8 cellular contexts compared by ENCODE assay signal in genomic region chr5:179906795-179907569, GRCh38. TPM values are rescaled to one million over a fixed set of nuclear protein-coding genes. Genes with fewer than 3 reads are reported as not detected.
A peak's percentile ranks its signal among the peaks of the same experiment; 100 is the strongest.
DNase-seq lines count a peak whose midpoint lies in the region; ATAC-seq lines count a peak whose summit lies in the region.

No MANE protein-coding gene starts in this region.

- H3K4me1 Mint-ChIP-seq in T-helper 2 cell treated with Interferon-gamma antibody and Interleukin-4, amounts not matched to agents 5 μg/mL and 100 μg/mL, for 36 hours (ENCODE audit: low read depth), result peaks cover 10% of the 10 kb centered on the region
- peaks cover 46% of the 10 kb centered on the region for H3K4me1 Mint-ChIP-seq in dendritic cell treated with granulocyte-macrophage colony-stimulating factor and Interleukin-4, amounts not matched to agents 40 ng/mL and 50 ng/mL, for 4 days (ENCODE audit: low read depth)

- peak overlapping the region; percentile 80 for H3K27ac Mint-ChIP-seq in T-helper 2 cell treated with Interferon-gamma antibody and Interleukin-4, amounts not matched to agents 5 μg/mL and 100 μg/mL, for 36 hours
- H3K27ac Mint-ChIP-seq in dendritic cell treated with granulocyte-macrophage colony-stimulating factor and Interleukin-4, amounts not matched to agents 40 ng/mL and 50 ng/mL, for 4 days, result peak overlapping the region; percentile 88

- no peaks in the 10 kb centered on the region for H3K9me3 Mint-ChIP-seq in T-helper 2 cell treated with Interferon-gamma antibody and Interleukin-4, amounts not matched to agents 5 μg/mL and 100 μg/mL, for 36 hours
- H3K9me3 Mint-ChIP-seq in dendritic cell treated with granulocyte-macrophage colony-stimulating factor and Interleukin-4, amounts not matched to agents 40 ng/mL and 50 ng/mL, for 4 days, result no peaks in the 10 kb centered on the region

- H3K4me3 Mint-ChIP-seq in T-helper 2 cell treated with Interferon-gamma antibody and Interleukin-4, amounts not matched to agents 5 μg/mL and 100 μg/mL, for 36 hours, result peak overlapping the region; percentile 85
- H3K4me3 Mint-ChIP-seq in dendritic cell treated with granulocyte-macrophage colony-stimulating factor and Interleukin-4, amounts not matched to agents 40 ng/mL and 50 ng/mL, for 4 days, result peak overlapping the region; percentile 95

- ATAC-seq in GM18502 (IDR thresholded peaks at IDR 0.05; ENCODE audit: poor library complexity, unreplicated experiment), result peak; percentile 36
- peak; percentile 9 for ATAC-seq in HG03045 (IDR thresholded peaks at IDR 0.05; ENCODE audit: unreplicated experiment)
- ATAC-seq in HG02798 (IDR thresholded peaks at IDR 0.05; ENCODE audit: poor library complexity, unreplicated experiment), result no peak

- DNase-seq in T-helper 2 cell treated with Interferon-gamma antibody and Interleukin-4, amounts not matched to agents 5 μg/mL and 100 μg/mL, for 36 hours (ENCODE audit: low spot score), result no peak
- DNase-seq in lung microvascular endothelial cell (ENCODE audit: low read depth in 2 of 2) (peak; percentile 26 to 31), stromal cell of bone marrow (ENCODE audit: low read depth) (peak; percentile 7)
- no peak for DNase-seq in central memory CD4-positive, alpha-beta T cell

- peaks cover 13% of the 10 kb centered on the region for H3K36me3 Mint-ChIP-seq in T-helper 2 cell treated with Interferon-gamma antibody and Interleukin-4, amounts not matched to agents 5 μg/mL and 100 μg/mL, for 36 hours (ENCODE audit: low read depth)
- H3K36me3 Mint-ChIP-seq in dendritic cell treated with granulocyte-macrophage colony-stimulating factor and Interleukin-4, amounts not matched to agents 40 ng/mL and 50 ng/mL, for 4 days (ENCODE audit: low read depth), result peaks cover 52% of the 10 kb centered on the region

- H3K27me3 Mint-ChIP-seq in T-helper 2 cell treated with Interferon-gamma antibody and Interleukin-4, amounts not matched to agents 5 μg/mL and 100 μg/mL, for 36 hours (ENCODE audit: low read depth), result no peaks in the 10 kb centered on the region
- no peaks in the 10 kb centered on the region for H3K27me3 Mint-ChIP-seq in dendritic cell treated with granulocyte-macrophage colony-stimulating factor and Interleukin-4, amounts not matched to agents 40 ng/mL and 50 ng/mL, for 4 days

- intact Hi-C loops in dendritic cell treated with granulocyte-macrophage colony-stimulating factor and Interleukin-4, amounts not matched to agents 40 ng/mL and 50 ng/mL, for 4 days (cut with micrococcal nuclease), result loop anchor here (5.0 kb wide), 2 partner anchors 50 to 105 kb away; partner anchors contain the start of gene MRNIP

RNA-seq across cellular contexts. Expression of gene TBC1D9B, which starts 0.7 kb away (rescaled TPM):
- total RNA-seq in lung microvascular endothelial cell, result 34.7 and 55.8 TPM in 2 replicates

RNA-seq across cellular contexts. Expression of gene MRNIP, which starts 48.4 kb away (rescaled TPM):
- 3.9 and 7.9 TPM in 2 replicates for total RNA-seq in lung microvascular endothelial cell

Comparison
In these comparisons a context has a peak if more than half of its experiments do, and no peak if none do; other contexts are left out.
1. DNase-seq: peak in lung microvascular endothelial cell (2 of 2) and stromal cell of bone marrow (single experiment); none in T-helper 2 cell treated with Interferon-gamma antibody and Interleukin-4, amounts not matched to agents 5 μg/mL and 100 μg/mL, for 36 hours (single experiment) and central memory CD4-positive, alpha-beta T cell (single experiment).